Comparison of ENCODE assay signal across 13 cellular contexts in genomic region chr1:25991937-25992688, GRCh38. TPM values are rescaled to one million over a fixed set of nuclear protein-coding genes. Genes with fewer than 3 reads are reported as not detected.
DNase-seq lines count a peak whose midpoint lies in the region; ATAC-seq and TF ChIP-seq lines count a peak whose summit lies in the region.
"Had no signal": no experiment of that assay in that cellular context is flagged by ENCODE, and none has a peak within 500 bp of the region (broad histone marks: within the 10 kb centered on the region; RNA-seq: fewer than 3 reads in every experiment).

No MANE protein-coding gene starts in this region.

- TF ChIP-seq CTCF in neutrophil (IDR thresholded peaks at IDR 0.05): no peak

- ATAC-seq in HG02973 (IDR thresholded peaks at IDR 0.05; ENCODE audit: unreplicated experiment): no peak
- ATAC-seq in HG02588 (IDR thresholded peaks at IDR 0.05; ENCODE audit: unreplicated experiment): no peak
- ATAC-seq: heart right ventricle, left ventricle myocardium superior had no signal

- H3K9me3 ChIP-seq in neutrophil: no peaks in the 10 kb centered on the region
- H3K9me3 ChIP-seq: heart right ventricle had no signal

- no peak overlapping the region for H3K4me3 ChIP-seq in neutrophil (ENCODE audit: low read depth in 1 of 2, low read length in 1 of 2)
- H3K4me3 ChIP-seq: heart right ventricle had no signal

- H3K27ac ChIP-seq in neutrophil: peak overlapping the region; percentile 52

- H3K36me3 ChIP-seq in neutrophil: no peaks in the 10 kb centered on the region

- peaks cover 44 to 51% of the 10 kb centered on the region in 2 experiments for H3K4me1 ChIP-seq in neutrophil (ENCODE audit: control insufficient read depth in 1 of 2, insufficient read depth in 1 of 2, low read depth in 1 of 2, low read length in 1 of 2)

- DNase-seq in ELR (ENCODE audit: low read depth): peak; percentile 33
- DNase-seq in LHCN-M2 (ENCODE audit: low read depth): peak; percentile 30
- DNase-seq in dermis microvascular lymphatic vessel endothelial cell (ENCODE audit: low read depth in 2 of 2): peak; percentile 73 to 95
- DNase-seq in MV-4-11 (lab: John Stamatoyannopoulos, UW): no peak
- DNase-seq: heart right ventricle, left ventricle myocardium superior, NCI-H1930, SW 1271 had no signal

- H3K27me3 ChIP-seq in neutrophil: no peaks in the 10 kb centered on the region
- H3K27me3 ChIP-seq: heart right ventricle had no signal

RNA-seq across cellular contexts. Expression of gene PAFAH2, which starts 5.8 kb away (rescaled TPM):
- total RNA-seq in LHCN-M2 (2014; rRNA removed): 13.5 and 16.1 TPM in 2 replicates
- polyA plus RNA-seq in LHCN-M2 (2012): 6.7 TPM
- total RNA-seq in dermis microvascular lymphatic vessel endothelial cell: 12.1 and 17.3 TPM in 2 replicates

RNA-seq across cellular contexts. Expression of gene EXTL1, which starts 29.5 kb away (rescaled TPM):
- total RNA-seq in LHCN-M2 (2014; rRNA removed): 1.0 and 1.2 TPM in 2 replicates
- polyA plus RNA-seq in LHCN-M2 (2012): 7.5 TPM
- total RNA-seq in dermis microvascular lymphatic vessel endothelial cell: not detected in 2 replicates

RNA-seq across cellular contexts. Expression of gene SLC30A2, which starts 53.8 kb away (rescaled TPM):
- not detected in 2 replicates for total RNA-seq in LHCN-M2 (2014; rRNA removed)
- 0.02 TPM for polyA plus RNA-seq in LHCN-M2 (2012)
- 0.13 TPM in 1 of 2 replicates, not detected in the other for total RNA-seq in dermis microvascular lymphatic vessel endothelial cell
- total RNA-seq: activated T-helper 1 cell treated with anti-CD3 and anti-CD28 coated beads, Interleukin-12 subunit alpha, Interleukin-12 subunit beta, Interleukin-2, Interleukin-4 antibody, amounts not matched to agents 30 ng/mL and 10 ng/mL and 1 ng/mL, durations not matched to agents 14 hours and 24 hours and 36 hours; temporal lobe had no signal
